8 cellular contexts compared by ENCODE assay signal in genomic region chr14:104795468-104795780, GRCh38. TPM values are rescaled to one million over a fixed set of nuclear protein-coding genes. Genes with fewer than 3 reads are reported as not detected.
A peak's percentile ranks its signal among the peaks of the same experiment; 100 is the strongest.
DNase-seq lines count a peak whose midpoint lies in the region; ATAC-seq and TF ChIP-seq lines count a peak whose summit lies in the region.

Gene AKT1 (minus strand): TSS chr14:104795748. CDS start chr14:104792643, 3,105 bp downstream.

- H3K4me3 ChIP-seq in epithelial cell of proximal tubule (ENCODE audit: low read depth, low read length): peak within 1 kb of the TSS; percentile 87

- DNase-seq in NCI-H345 (lab: John Stamatoyannopoulos, UW) (peak; percentile 49), NCI-H345 treated with DMSO at 0.1 percent for 48 hours (lab: John Stamatoyannopoulos, UW; ENCODE audit: unreplicated experiment) (no peak), RKO (ENCODE audit: low spot score) (peak; percentile 42), epithelial cell of proximal tubule (ENCODE audit: low read depth) (no peak), islet precursor cell (no peak), anterior cingulate cortex (lab: John Stamatoyannopoulos, UW) (no peak)

- peaks cover 4% of the 10 kb centered on the region for H3K27me3 Mint-ChIP-seq in nephron (ENCODE audit: low read depth)

- ATAC-seq in HG03439 (IDR thresholded peaks at IDR 0.05; ENCODE audit: unreplicated experiment): no peak

- peaks cover 36% of the 10 kb centered on the region for H3K4me1 Mint-ChIP-seq in nephron

- peak within 1 kb of the TSS; percentile 84 to 92 (median 87) for H3K27ac Mint-ChIP-seq in nephron

- H3K9me3 Mint-ChIP-seq in nephron: no peaks in the 10 kb centered on the region

- peaks cover 4% of the 10 kb centered on the region for H3K36me3 Mint-ChIP-seq in nephron (ENCODE audit: low read depth)

- H3K4me3 Mint-ChIP-seq in nephron: peak within 1 kb of the TSS; percentile 94 to 97 (median 96)

- no peak for TF ChIP-seq CTCF in epithelial cell of proximal tubule (conservative IDR thresholded peaks at IDR 0.05; ENCODE audit: low read depth, low read length)
- TF ChIP-seq CTCF in nephron (IDR thresholded peaks at IDR 0.05; ENCODE audit: unreplicated experiment in 3 of 3): no peak

RNA-seq across cellular contexts. Expression of gene AKT1, which starts in this region (rescaled TPM):
- 162 and 203 TPM in 2 replicates for total RNA-seq in epithelial cell of proximal tubule

Comparison
In these comparisons a context has a peak if more than half of its experiments do, and no peak if none do; other contexts are left out.
1. DNase-seq: peak in NCI-H345 (single experiment) and RKO (single experiment); none in NCI-H345 treated with DMSO at 0.1 percent for 48 hours (single experiment), epithelial cell of proximal tubule (single experiment), islet precursor cell (single experiment) and anterior cingulate cortex (0 of 58).